ENCODE assay signal across 2 cellular contexts in the genomic region with DNA sequence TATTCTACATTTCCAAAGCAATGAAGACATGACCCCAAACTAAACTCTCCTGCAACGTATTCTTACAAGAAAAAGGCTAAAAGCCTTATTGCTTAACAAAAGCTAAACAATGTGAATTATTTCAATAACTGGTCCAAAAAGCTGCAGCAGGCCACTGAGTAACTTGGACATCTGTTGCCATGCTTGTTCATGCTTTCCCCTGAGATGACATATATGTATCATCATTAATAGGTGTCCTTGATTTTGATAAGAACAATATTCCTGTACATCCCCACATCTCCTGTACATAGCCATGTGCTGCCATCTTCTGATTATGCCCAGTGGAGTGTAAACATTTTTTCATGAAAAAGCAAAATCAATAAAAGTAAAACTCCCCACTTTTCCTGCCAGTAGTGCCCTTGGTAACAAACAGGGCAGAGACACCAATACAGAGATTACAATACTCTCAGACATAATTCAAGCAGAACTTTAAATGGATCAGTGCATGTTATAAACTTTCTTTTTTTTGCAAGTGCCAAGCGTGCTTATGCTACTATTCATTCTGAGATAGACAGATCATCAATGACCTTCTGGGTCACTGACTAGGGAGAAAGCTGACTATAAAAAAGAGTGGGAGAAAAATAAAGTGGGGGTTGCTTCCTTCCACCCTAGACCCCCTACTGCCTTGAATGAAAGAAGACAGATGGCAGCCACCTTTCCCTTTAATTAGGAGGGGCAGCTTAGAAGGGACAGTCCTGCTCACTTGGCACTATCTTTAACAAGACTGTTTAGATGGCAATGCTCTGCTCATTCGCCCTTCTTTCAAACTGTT.
A peak's percentile ranks its signal among the peaks of the same experiment; 100 is the strongest.
TF ChIP-seq lines count a peak whose summit lies in the region.

No MANE protein-coding gene starts in this region.

TF ChIP-seq in A549, 52 proteins besides CTCF, POLR2A, EP300 and RAD21:
- TF ChIP-seq SMC3 (IDR thresholded peaks at IDR 0.05) (peak; percentile 32; the same call in 1 of the 3 replicates), EHF (CRISPR knock-in tag; IDR thresholded peaks at IDR 0.05) (no peak), CEBPB (IDR thresholded peaks at IDR 0.05) (peak; percentile 7 to 28; a peak in 1 of 4 replicates), KDM1A (IDR thresholded peaks at IDR 0.05; ENCODE audit: low read depth) (no peak), KDM5A (IDR thresholded peaks at IDR 0.05) (peak; percentile 17; the same call in 1 of the 2 replicates)
- TF ChIP-seq, protein P1, sequence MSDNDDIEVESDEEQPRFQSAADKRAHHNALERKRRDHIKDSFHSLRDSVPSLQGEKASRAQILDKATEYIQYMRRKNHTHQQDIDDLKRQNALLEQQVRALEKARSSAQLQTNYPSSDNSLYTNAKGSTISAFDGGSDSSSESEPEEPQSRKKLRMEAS (IDR thresholded peaks at IDR 0.05): 0 out of 2 replicates have a peak, but pooled peaks have one; percentile 25

TF ChIP-seq in K562, 482 proteins besides CTCF, POLR2A, EP300 and RAD21:
- TF ChIP-seq KDM4B (IDR thresholded peaks at IDR 0.05; ENCODE audit: borderline replicate concordance in 2 of 2, low read depth in 1 of 2): no peak
- TF ChIP-seq KLF16 (IDR thresholded peaks at IDR 0.05): 0 out of 2 replicates have a peak, but pooled peaks have one; percentile 8
- TF ChIP-seq CEBPG (CRISPR knock-in tag; IDR thresholded peaks at IDR 0.05): no peak
- TF ChIP-seq CEBPG (tag; conservative IDR thresholded peaks at IDR 0.05 in 1 of 2, IDR thresholded peaks at IDR 0.05 in 1 of 2): 0 out of 4 replicates have a peak, but pooled peaks of 1 of the 2 experiments have one; percentile 10
